21 cellular contexts compared by ENCODE assay signal in the genomic region with DNA sequence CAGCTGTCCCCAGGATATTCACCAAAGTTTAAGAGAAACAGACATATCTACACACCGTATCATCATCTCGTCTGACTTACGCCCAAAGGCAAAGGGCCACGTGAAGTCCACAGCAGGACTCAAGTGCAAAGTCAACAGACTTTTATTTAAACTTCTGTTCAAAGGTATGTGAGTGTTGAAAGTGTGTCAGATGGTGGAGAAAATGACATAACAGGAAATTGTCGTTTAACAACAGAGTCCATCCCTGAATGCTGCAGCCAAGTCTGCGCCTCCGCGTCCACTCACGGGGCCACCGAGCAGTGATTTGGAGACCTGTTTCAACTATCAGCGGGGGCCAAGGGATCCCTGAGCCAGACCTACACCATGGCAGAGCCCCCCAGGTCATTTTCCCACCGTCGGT.
DNase-seq lines count a peak whose midpoint lies in the region; ATAC-seq, FAIRE-seq and TF ChIP-seq lines count a peak whose summit lies in the region.
"Had no signal": no experiment of that assay in that cellular context is flagged by ENCODE, and none has a peak within 500 bp of the region (broad histone marks: within the 10 kb centered on the region; RNA-seq: fewer than 3 reads in every experiment).

No MANE protein-coding gene starts in this region.

- ATAC-seq in A549 = peak in 1 of 2 experiments; percentile 43; a peak in 3 of 6 replicates
- no peak for ATAC-seq in GM19397 (IDR thresholded peaks at IDR 0.05; ENCODE audit: unreplicated experiment)
- ATAC-seq in naive thymus-derived CD4-positive, alpha-beta T cell = no peak
- ATAC-seq: activated T-cell treated with anti-CD3 and anti-CD28 coated beads, Interleukin-2, amount 50 U/mL, for 4 hours; stimulated activated effector memory CD8-positive, alpha-beta T cell treated with anti-CD3 and anti-CD28 coated beads, Interleukin-12 subunit alpha, Interleukin-12 subunit beta, amount 100 ng/mL, for 72 hours had no signal

- no peak for TF ChIP-seq RAD21 in A549 (conservative IDR thresholded peaks at IDR 0.05 in 1 of 2, IDR thresholded peaks at IDR 0.05 in 1 of 2)

- peaks cover 4% of the 10 kb centered on the region for H3K27me3 Mint-ChIP-seq in nephron progenitor cell (ENCODE audit: low read depth, poor library complexity)
- no peaks in the 10 kb centered on the region for H3K27me3 Mint-ChIP-seq in naive thymus-derived CD4-positive, alpha-beta T cell
- H3K27me3 Mint-ChIP-seq: central memory CD8-positive, alpha-beta T cell had no signal

- H3K79me1 ChIP-seq in mesenchymal stem cell (replicated peaks; ENCODE audit: low read length, poor library complexity, severe bottlenecking) = peaks cover 8% of the 10 kb centered on the region

- H2BK120ac ChIP-seq in mesenchymal stem cell (ENCODE audit: low read depth, low read length) = no peak overlapping the region

- H3K9ac ChIP-seq in colonic mucosa (ENCODE audit: low read depth in 2 of 2, low read length in 2 of 2) (no peak overlapping the region), mesenchymal stem cell (ENCODE audit: low read length) (no peak overlapping the region)

- intact Hi-C loops in colonic mucosa (cut with DNase I) = loop anchor here (5.0 kb wide), 2 partner anchors 333 to 418 kb away; partner anchors contain the start of gene FAM43A
- intact Hi-C loops in naive thymus-derived CD4-positive, alpha-beta T cell (cut with micrococcal nuclease) = loop anchor here (5.0 to 10.0 kb wide), 2 partner anchors 157 to 631 kb away; no protein-coding TSS in a partner anchor

- peak overlapping the region in 1 of 2 experiments; percentile 61 for H3K18ac ChIP-seq in mesenchymal stem cell (ENCODE audit: low read depth in 1 of 2, low read length in 2 of 2)

- H3K4me3 ChIP-seq in A549 (no peak overlapping the region), colonic mucosa (no peak overlapping the region), mesenchymal stem cell (ENCODE audit: insufficient read depth in 1 of 2, low read depth in 1 of 2, low read length in 2 of 2) (no peak overlapping the region)
- H3K4me3 ChIP-seq in naive thymus-derived CD4-positive, alpha-beta T cell (ENCODE audit: low read length) = no peak overlapping the region

- POLR2A ChIA-PET in A549 (lab: Yijun Ruan, JAX) = no interaction called here
- POLR2A ChIA-PET in naive thymus-derived CD4-positive, alpha-beta T cell (lab: Charles Lee) = no interaction called here

- H3K36me3 ChIP-seq in colonic mucosa = no peaks in the 10 kb centered on the region
- H3K36me3 ChIP-seq in mesenchymal stem cell (ENCODE audit: control insufficient read depth in 1 of 2, insufficient read depth in 2 of 2, low read depth in 1 of 2, low read length in 2 of 2) = peaks cover 5 to 14% of the 10 kb centered on the region in 2 experiments
- H3K36me3 ChIP-seq in naive thymus-derived CD4-positive, alpha-beta T cell (ENCODE audit: control insufficient read depth in 2 of 3, insufficient read depth in 3 of 3, low read length in 3 of 3) = no peaks in the 10 kb centered on the region
- H3K36me3 ChIP-seq: esophagus squamous epithelium had no signal

- H3K9me3 ChIP-seq in A549 (no peaks in the 10 kb centered on the region), colonic mucosa (no peaks in the 10 kb centered on the region), mesenchymal stem cell (ENCODE audit: control insufficient read depth, low read length) (no peaks in the 10 kb centered on the region)
- H3K9me3 ChIP-seq in naive thymus-derived CD4-positive, alpha-beta T cell (ENCODE audit: control insufficient read depth in 2 of 3, low read length in 3 of 3) = no peaks in the 10 kb centered on the region
- H3K9me3 ChIP-seq: esophagus squamous epithelium had no signal

- H3K36me3 Mint-ChIP-seq in nephron progenitor cell (ENCODE audit: low read depth) = peaks cover 5% of the 10 kb centered on the region
- no peaks in the 10 kb centered on the region for H3K36me3 Mint-ChIP-seq in naive thymus-derived CD4-positive, alpha-beta T cell
- H3K36me3 Mint-ChIP-seq: stimulated activated effector memory CD8-positive, alpha-beta T cell treated with anti-CD3 and anti-CD28 coated beads, Interleukin-12 subunit alpha, Interleukin-12 subunit beta, amount 100 ng/mL, for 72 hours had no signal

- H3K4me2 ChIP-seq in A549 (peak overlapping the region; percentile 30), mesenchymal stem cell (ENCODE audit: low read length, poor library complexity, severe bottlenecking) (no peak overlapping the region)

- H3K27me3 ChIP-seq in colonic mucosa (no peaks in the 10 kb centered on the region), mesenchymal stem cell (ENCODE audit: control insufficient read depth in 1 of 2, insufficient read depth in 1 of 2, low read length in 2 of 2) (no peaks in the 10 kb centered on the region)
- no peaks in the 10 kb centered on the region for H3K27me3 ChIP-seq in naive thymus-derived CD4-positive, alpha-beta T cell (ENCODE audit: control insufficient read depth in 2 of 2, insufficient read depth in 2 of 2, low read length in 2 of 2)
- H3K27me3 ChIP-seq: esophagus squamous epithelium had no signal

- H2BK5ac ChIP-seq in mesenchymal stem cell (ENCODE audit: low read depth, low read length, poor library complexity, severe bottlenecking) = no peak overlapping the region

- H2AFZ ChIP-seq in mesenchymal stem cell (ENCODE audit: low read depth, low read length) = no peak overlapping the region

- H2BK12ac ChIP-seq in mesenchymal stem cell (ENCODE audit: low read length in 2 of 2) = peak overlapping the region in 1 of 2 experiments; percentile 8

- H3K9me3 Mint-ChIP-seq in nephron progenitor cell = no peaks in the 10 kb centered on the region
- H3K9me3 Mint-ChIP-seq in naive thymus-derived CD4-positive, alpha-beta T cell = no peaks in the 10 kb centered on the region
- H3K9me3 Mint-ChIP-seq: activated T-cell treated with anti-CD3 and anti-CD28 coated beads, Interleukin-2, amount 50 U/mL, for 4 hours; central memory CD8-positive, alpha-beta T cell; stimulated activated effector memory CD8-positive, alpha-beta T cell treated with anti-CD3 and anti-CD28 coated beads, Interleukin-12 subunit alpha, Interleukin-12 subunit beta, amount 100 ng/mL, for 72 hours had no signal

- no peak overlapping the region for H3K27ac Mint-ChIP-seq in nephron progenitor cell
- H3K27ac Mint-ChIP-seq in naive thymus-derived CD4-positive, alpha-beta T cell = no peak overlapping the region

- H3K4me3 Mint-ChIP-seq in nephron progenitor cell = no peak overlapping the region
- no peak overlapping the region for H3K4me3 Mint-ChIP-seq in naive thymus-derived CD4-positive, alpha-beta T cell
- H3K4me3 Mint-ChIP-seq: activated T-cell treated with anti-CD3 and anti-CD28 coated beads, Interleukin-2, amount 50 U/mL, for 4 hours had no signal

- H3K23ac ChIP-seq in mesenchymal stem cell (ENCODE audit: low read length in 2 of 2) = no peak overlapping the region

- CTCF ChIA-PET in A549 (lab: Yijun Ruan, JAX) = interaction anchor here (1.0 to 5.5 kb wide), 2 partner anchors 14 to 422 kb away, joined by 4 to 59 read pairs; no protein-coding TSS in a partner anchor
- CTCF ChIA-PET in naive thymus-derived CD4-positive, alpha-beta T cell (lab: Charles Lee) = interaction anchor here (0.7 to 4.1 kb wide), 4 partner anchors 423 to 436 kb away, joined by 3 to 53 read pairs (median 8); partner anchors contain the start of gene LSG1

- H2AK5ac ChIP-seq in mesenchymal stem cell (ENCODE audit: low read length, severe bottlenecking) = no peak overlapping the region

- H3K14ac ChIP-seq in mesenchymal stem cell (ENCODE audit: low read length in 2 of 2) = no peak overlapping the region

- no peak overlapping the region for H4K91ac ChIP-seq in mesenchymal stem cell (ENCODE audit: low read length)

- H3K4me1 Mint-ChIP-seq in nephron progenitor cell = peaks cover 40% of the 10 kb centered on the region
- peaks cover 5 to 20% (median 11%) of the 10 kb centered on the region in 7 donors for H3K4me1 Mint-ChIP-seq in naive thymus-derived CD4-positive, alpha-beta T cell

- peak overlapping the region; percentile 7 to 89; a peak in 2 of 6 replicates for H3K27ac ChIP-seq in A549
- no peak overlapping the region for H3K27ac ChIP-seq in colonic mucosa
- no peak overlapping the region for H3K27ac ChIP-seq in mesenchymal stem cell (ENCODE audit: low read length, poor library complexity, severe bottlenecking)
- no peak overlapping the region for H3K27ac ChIP-seq in naive thymus-derived CD4-positive, alpha-beta T cell (ENCODE audit: low read depth, low read length)

- no peak for TF ChIP-seq CTCF in A549 (IDR thresholded peaks at IDR 0.05)
- TF ChIP-seq CTCF in colonic mucosa (IDR thresholded peaks at IDR 0.05) = no peak
- no peak for TF ChIP-seq CTCF in nephron progenitor cell (IDR thresholded peaks at IDR 0.05)

- H3K4ac ChIP-seq in mesenchymal stem cell (ENCODE audit: low read depth in 1 of 2, low read length in 2 of 2) = peak overlapping the region in 1 of 2 experiments; percentile 1

- H2BK15ac ChIP-seq in mesenchymal stem cell (ENCODE audit: low read depth, poor library complexity, severe bottlenecking) = peak overlapping the region; percentile 44

- peaks cover 55% of the 10 kb centered on the region for H3K4me1 ChIP-seq in A549
- H3K4me1 ChIP-seq in colonic mucosa = peaks cover 5% of the 10 kb centered on the region
- H3K4me1 ChIP-seq in mesenchymal stem cell (ENCODE audit: control insufficient read depth, insufficient read depth, low read depth, low read length) = peaks cover 14% of the 10 kb centered on the region
- H3K4me1 ChIP-seq in naive thymus-derived CD4-positive, alpha-beta T cell (ENCODE audit: control insufficient read depth in 2 of 2, insufficient read depth in 2 of 2, low read length in 2 of 2) = no peaks in the 10 kb centered on the region

- no peak overlapping the region for H4K8ac ChIP-seq in mesenchymal stem cell (ENCODE audit: low read length)

- TF ChIP-seq EP300 in A549 (IDR thresholded peaks at IDR 0.05) = no peak

- DNase-seq in A549 (ENCODE audit: low read depth in 1 of 2, low spot score in 1 of 2) = peak in 1 of 2 experiments; percentile 44
- peak; percentile 41 for DNase-seq in EH (ENCODE audit: low read depth)
- DNase-seq in colonic mucosa = peak; percentile 46
- peak; percentile 34 for DNase-seq in mesenchymal stem cell
- DNase-seq in nephron progenitor cell = no peak
- no peak for DNase-seq in naive thymus-derived CD4-positive, alpha-beta T cell
- DNase-seq in DMS79 (lab: John Stamatoyannopoulos, UW) = no peak
- DNase-seq: activated CD4-positive, alpha-beta T cell treated with anti-CD3 and anti-CD28 coated beads for 1 hour; activated CD8-positive, alpha-beta memory T cell treated with anti-CD3 and anti-CD28 coated beads for 24 hours; activated naive CD4-positive, alpha-beta T cell treated with anti-CD3 and anti-CD28 coated beads, Interleukin-2, amount 50 U/mL, for 16 hours; activated T-cell treated with anti-CD3 and anti-CD28 coated beads, Interleukin-2, amount 50 U/mL, for 4 hours; DMS 273 treated with DMSO at 0.1 percent for 48 hours; effector memory CD4-positive, alpha-beta T cell; esophagus squamous epithelium; KBM-7; NCI-H2029 treated with DMSO at 0.1 percent for 48 hours; NCI-H446 treated with DMSO at 0.1 percent for 48 hours; occipital lobe had no signal

- no peak for FAIRE-seq in A549 (lab: Jason Lieb, UNC)

- 56% methylated on average over 13 of the region's 13 CpGs for WGBS in A549 (ENCODE audit: missing lambda C conversion rate)
- 77% methylated on average over 13 of the region's 13 CpGs for WGBS in mesenchymal stem cell

- TF ChIP-seq POLR2A in A549 (IDR thresholded peaks at IDR 0.05; ENCODE audit: low read length) = no peak

Comparison
In these comparisons a context has a peak if more than half of its experiments do, and no peak if none do; other contexts are left out.
1. DNase-seq: peak in EH (single experiment), colonic mucosa (single experiment) and mesenchymal stem cell (single experiment); none in nephron progenitor cell (single experiment), naive thymus-derived CD4-positive, alpha-beta T cell (0 of 9) and DMS79 (single experiment).
2. H3K27ac ChIP-seq: peak in A549 (2 of 2); none in colonic mucosa (single experiment), mesenchymal stem cell (single experiment) and naive thymus-derived CD4-positive, alpha-beta T cell (single experiment).